ENCODE assay signal across 8 cellular contexts in genomic region chr1:235648954-235649721, GRCh38. TPM values are rescaled to one million over a fixed set of nuclear protein-coding genes. Genes with fewer than 3 reads are reported as not detected.
DNase-seq lines count a peak whose midpoint lies in the region; ATAC-seq lines count a peak whose summit lies in the region.

No MANE protein-coding gene starts in this region.

- peak; percentile 56 for ATAC-seq in GM21717 (IDR thresholded peaks at IDR 0.05; ENCODE audit: unreplicated experiment)
- peak; percentile 81 for ATAC-seq in activated CD8-positive, alpha-beta memory T cell treated with anti-CD3 and anti-CD28 coated beads, Interleukin-2, amount 10 ng/mL, durations not matched to agents 7 days and 5 days

- H3K27ac Mint-ChIP-seq in activated CD8-positive, alpha-beta memory T cell treated with anti-CD3 and anti-CD28 coated beads, Interleukin-2, amount 10 ng/mL, durations not matched to agents 7 days and 5 days, result no peak overlapping the region

- H3K9me3 Mint-ChIP-seq in activated CD8-positive, alpha-beta memory T cell treated with anti-CD3 and anti-CD28 coated beads, Interleukin-2, amount 10 ng/mL, durations not matched to agents 7 days and 5 days (ENCODE audit: low read depth), result peaks cover 3% of the 10 kb centered on the region

- peaks cover 6% of the 10 kb centered on the region for H3K4me1 ChIP-seq in endocrine pancreas (ENCODE audit: control insufficient read depth, insufficient read depth, low read length)

- H3K27me3 Mint-ChIP-seq in activated CD8-positive, alpha-beta memory T cell treated with anti-CD3 and anti-CD28 coated beads, Interleukin-2, amount 10 ng/mL, durations not matched to agents 7 days and 5 days, result peaks cover 79% of the 10 kb centered on the region

- H3K4me1 Mint-ChIP-seq in activated CD8-positive, alpha-beta memory T cell treated with anti-CD3 and anti-CD28 coated beads, Interleukin-2, amount 10 ng/mL, durations not matched to agents 7 days and 5 days, result peaks cover 18% of the 10 kb centered on the region

- H3K27me3 ChIP-seq in endocrine pancreas (ENCODE audit: control insufficient read depth, insufficient read depth, low read length), result no peaks in the 10 kb centered on the region

- no peaks in the 10 kb centered on the region for H3K36me3 ChIP-seq in endocrine pancreas (ENCODE audit: control insufficient read depth, insufficient read depth, low read length)

- H3K9me3 ChIP-seq in endocrine pancreas (ENCODE audit: control insufficient read depth, low read length), result no peaks in the 10 kb centered on the region

- H3K4me3 Mint-ChIP-seq in activated CD8-positive, alpha-beta memory T cell treated with anti-CD3 and anti-CD28 coated beads, Interleukin-2, amount 10 ng/mL, durations not matched to agents 7 days and 5 days, result peak overlapping the region; percentile 52

- DNase-seq in COR-L47 (lab: John Stamatoyannopoulos, UW) (peak; percentile 59), NCI-H128 (lab: John Stamatoyannopoulos, UW; ENCODE audit: unreplicated experiment) (peak; percentile 42), mucosa of gallbladder (ENCODE audit: low spot score) (peak; percentile 37), pons (ENCODE audit: low spot score) (no peak)
- peak; percentile 76 for DNase-seq in activated CD8-positive, alpha-beta memory T cell treated with anti-CD3 and anti-CD28 coated beads, Interleukin-2, amount 10 ng/mL, durations not matched to agents 7 days and 5 days
- peak; percentile 45 for DNase-seq in stimulated activated naive CD4-positive, alpha-beta T cell treated with Interleukin-2 at 50 U/mL for 16 hours (lab: John Stamatoyannopoulos, UW)

- H3K4me3 ChIP-seq in endocrine pancreas (ENCODE audit: control insufficient read depth, insufficient read depth, low read length), result peak overlapping the region; percentile 63

- peak overlapping the region; percentile 94 for H3K9ac ChIP-seq in endocrine pancreas (ENCODE audit: control insufficient read depth, insufficient read depth, low read length)

- CTCF ChIA-PET in activated CD8-positive, alpha-beta memory T cell treated with anti-CD3 and anti-CD28 coated beads, Interleukin-2, amount 10 ng/mL, durations not matched to agents 7 days and 5 days (lab: Charles Lee), result no interaction called here

- peaks cover 8% of the 10 kb centered on the region for H3K36me3 Mint-ChIP-seq in activated CD8-positive, alpha-beta memory T cell treated with anti-CD3 and anti-CD28 coated beads, Interleukin-2, amount 10 ng/mL, durations not matched to agents 7 days and 5 days

RNA-seq across cellular contexts. Expression of gene GNG4, which starts 0.4 kb away (rescaled TPM):
- total RNA-seq in activated CD8-positive, alpha-beta memory T cell treated with anti-CD3 and anti-CD28 coated beads, Interleukin-2, amount 10 ng/mL, durations not matched to agents 7 days and 5 days, result 1 to 10 TPM in 1 of 2 experiments, under 1 TPM in 1; 0.53 to 4.7 TPM
- 0.12 TPM for total RNA-seq in mucosa of gallbladder
